Comparison of ENCODE assay signal across 8 cellular contexts in the genomic region with DNA sequence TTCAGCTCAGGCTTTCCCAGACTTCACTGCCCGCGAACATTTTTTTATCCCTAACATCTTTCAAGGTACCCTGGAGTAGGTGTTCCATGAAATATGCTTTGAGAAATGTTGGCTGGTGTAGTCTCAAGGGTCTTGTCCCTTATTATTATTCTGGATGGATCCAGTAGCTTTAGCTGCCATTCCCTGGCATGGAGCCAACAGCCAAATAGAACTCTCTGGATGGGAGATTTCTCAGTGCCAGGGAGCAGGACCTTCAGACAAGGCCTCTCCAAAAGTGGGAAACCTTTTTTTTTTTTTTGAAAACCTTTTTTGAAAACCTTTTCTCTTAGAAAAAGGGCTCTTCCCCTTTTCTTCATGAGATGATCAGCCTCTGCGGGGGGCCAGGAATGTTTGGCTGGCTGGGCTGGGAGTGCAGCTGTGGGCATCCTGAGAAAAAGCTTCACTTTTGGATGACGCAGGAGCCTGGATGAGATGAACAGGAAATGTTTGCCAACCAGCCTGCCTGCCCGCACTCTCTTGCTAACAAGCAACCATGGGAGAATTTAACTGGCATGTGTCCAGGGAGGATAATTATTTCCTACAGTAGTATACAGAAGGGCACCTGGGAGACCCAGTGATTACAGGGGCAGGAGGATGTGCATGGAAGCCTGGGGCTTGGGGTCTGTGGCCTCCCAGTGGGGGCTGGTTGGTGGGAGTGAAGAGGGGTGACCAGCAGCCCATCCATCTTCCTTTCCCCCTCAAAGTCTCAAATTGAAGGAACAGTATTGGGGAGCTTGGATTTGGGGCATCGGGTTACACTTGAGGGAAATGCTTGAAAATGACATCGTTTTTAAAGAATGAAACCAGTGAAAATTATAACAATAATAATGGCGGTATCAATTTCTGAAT.
DNase-seq lines count a peak whose midpoint lies in the region; ATAC-seq and TF ChIP-seq lines count a peak whose summit lies in the region.

No MANE protein-coding gene starts in this region.

- ATAC-seq in GM19455 (IDR thresholded peaks at IDR 0.05; ENCODE audit: unreplicated experiment), result no peak
- ATAC-seq in HG02623 (IDR thresholded peaks at IDR 0.05; ENCODE audit: unreplicated experiment), result no peak
- no peak for ATAC-seq in aorta (ENCODE audit: low FRiP score)

- no peak for TF ChIP-seq CTCF in epithelial cell of esophagus (IDR thresholded peaks at IDR 0.05; ENCODE audit: insufficient read depth, low read depth, low read length, missing control alignments)
- TF ChIP-seq CTCF in retinal pigment epithelial cell (conservative IDR thresholded peaks at IDR 0.05; ENCODE audit: low read depth, low read length), result no peak

- no peaks in the 10 kb centered on the region for H3K36me3 ChIP-seq in aorta (ENCODE audit: control insufficient read depth in 1 of 2, insufficient read depth in 2 of 2, low read length in 1 of 2)

- intact Hi-C loops in aorta (cut with DNase I), result loop anchor here in 1 of 2 donors (10.0 kb wide), 1 partner anchor 205 kb away; no protein-coding TSS in a partner anchor

- H3K4me1 ChIP-seq in aorta (ENCODE audit: control insufficient read depth in 1 of 2, insufficient read depth in 2 of 2, low read length in 2 of 2), result no peaks in the 10 kb centered on the region

- DNase-seq in HT-29 (ENCODE audit: low spot score), result peak; percentile 39
- DNase-seq in NCI-H748 (lab: John Stamatoyannopoulos, UW; ENCODE audit: unreplicated experiment), result peak; percentile 95
- DNase-seq in epithelial cell of esophagus (ENCODE audit: low read depth), result peak; percentile 82
- peak; percentile 64 for DNase-seq in retinal pigment epithelial cell (ENCODE audit: low read depth)
- no peak for DNase-seq in activated CD4-positive, alpha-beta T cell treated with anti-CD3 and anti-CD28 coated beads, Interleukin-2, amount 50 U/mL, for 48 hours
- no peak for DNase-seq in aorta

- WGBS in aorta, 2 donors, result 67 to 74% methylated on average over 8 of the region's 8 CpGs

- no peaks in the 10 kb centered on the region for H3K27me3 ChIP-seq in aorta (ENCODE audit: control insufficient read depth in 1 of 2, insufficient read depth in 2 of 2, low read length in 1 of 2)

- no peak overlapping the region for H3K4me3 ChIP-seq in epithelial cell of esophagus (ENCODE audit: low read length)
- no peak overlapping the region for H3K4me3 ChIP-seq in retinal pigment epithelial cell (ENCODE audit: low read length)
- H3K4me3 ChIP-seq in aorta (ENCODE audit: low read length in 2 of 2), result no peak overlapping the region

- no peaks in the 10 kb centered on the region for H3K9me3 ChIP-seq in aorta (ENCODE audit: control insufficient read depth, low read length)

- H3K27ac ChIP-seq in aorta (ENCODE audit: low read depth in 1 of 2, low read length in 2 of 2), result no peak overlapping the region

Comparison
In these comparisons a context has a peak if more than half of its experiments do, and no peak if none do; other contexts are left out.
1. DNase-seq: peak in HT-29 (single experiment), NCI-H748 (single experiment), epithelial cell of esophagus (single experiment) and retinal pigment epithelial cell (single experiment); none in activated CD4-positive, alpha-beta T cell treated with anti-CD3 and anti-CD28 coated beads, Interleukin-2, amount 50 U/mL, for 48 hours (0 of 2) and aorta (0 of 2).